32 cellular contexts compared by ENCODE assay signal in the genomic region with DNA sequence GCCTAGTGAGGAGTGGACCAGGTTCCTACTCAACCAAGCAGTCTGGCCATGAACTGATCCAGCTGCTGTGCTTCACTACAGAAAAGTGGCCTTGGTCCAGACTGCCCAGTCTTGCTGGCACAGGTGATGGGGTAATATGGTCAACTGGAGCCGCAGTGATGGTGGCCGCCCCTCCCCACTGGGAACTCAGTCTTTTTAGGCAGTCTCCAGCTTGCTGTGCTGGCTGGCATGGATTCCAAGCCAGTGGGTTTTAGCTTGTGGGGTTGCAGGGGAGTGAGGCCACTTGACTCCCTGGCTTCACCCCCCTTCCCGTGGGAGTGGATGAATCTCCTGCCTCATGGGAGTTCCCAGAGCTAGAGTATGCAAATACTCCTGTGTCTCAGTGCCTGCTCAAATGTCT.
"Had no signal": no experiment of that assay in that cellular context is flagged by ENCODE, and none has a peak within 500 bp of the region (broad histone marks: within the 10 kb centered on the region; RNA-seq: fewer than 3 reads in every experiment).

No MANE protein-coding gene starts in this region.

- H3K27ac ChIP-seq: brain microvascular endothelial cell, esophagus muscularis mucosa, foreskin keratinocyte, gastrocnemius medialis, heart left ventricle, WERI-Rb-1 had no signal

- DNase-seq: activated B cell treated with CpG ODN at 0.5 μM for 24 hours; activated CD4-positive, alpha-beta memory T cell treated with anti-CD3 and anti-CD28 coated beads for 36 hours; activated CD4-positive, alpha-beta T cell treated with anti-CD3 and anti-CD28 coated beads, Interleukin-2, amount 10 ng/mL, durations not matched to agents 24 days and 14 days; activated CD8-positive, alpha-beta memory T cell treated with anti-CD3 and anti-CD28 coated beads, Interleukin-2, amount 10 ng/mL, durations not matched to agents 7 days and 5 days; activated CD8-positive, alpha-beta memory T cell treated with anti-CD3 and anti-CD28 coated beads, Interleukin-2, amount 50 U/mL, for 4 hours; activated CD8-positive, alpha-beta T cell treated with anti-CD3 and anti-CD28 coated beads, Interleukin-2, amount 10 ng/mL, durations not matched to agents 7 days and 5 days; activated gamma-delta T cell; activated naive CD4-positive, alpha-beta T cell; activated naive CD4-positive, alpha-beta T cell treated with anti-CD3 and anti-CD28 coated beads, Interleukin-2, amount 10 ng/mL, durations not matched to agents 7 days and 5 days; activated T-cell treated with anti-CD3 and anti-CD28 coated beads, Interleukin-2, amount 50 U/mL, for 1 hour; activated T-cell treated with anti-CD3 and anti-CD28 coated beads, Interleukin-2, amount 50 U/mL, for 72 hours; amniotic stem cell; anterior cingulate cortex; brain microvascular endothelial cell; cortex of kidney; dermis blood vessel endothelial cell; effector CD4-positive, alpha-beta T cell; effector memory CD8-positive, alpha-beta T cell; erythroblast; foreskin keratinocyte; gastrocnemius medialis; glutamatergic neuron; heart left ventricle; T-helper 1 cell; T-helper 17 cell; T1000; WERI-Rb-1 had no signal

- FAIRE-seq: astrocyte, colon had no signal

- H3K36me3 ChIP-seq: brain microvascular endothelial cell, esophagus muscularis mucosa, gastrocnemius medialis, heart left ventricle, WERI-Rb-1 had no signal

- H3K4me1 ChIP-seq: esophagus muscularis mucosa, gastrocnemius medialis, heart left ventricle had no signal

- H3K9me3 ChIP-seq: gastrocnemius medialis had no signal

- H3K4me3 ChIP-seq: esophagus muscularis mucosa, gastrocnemius medialis, heart left ventricle had no signal

- ATAC-seq: activated CD4-positive, CD25-positive, alpha-beta regulatory T cell treated with anti-CD3 and anti-CD28 coated beads, Interleukin-2, amount 50 U/mL, for 24 hours; activated CD8-positive, alpha-beta memory T cell treated with anti-CD3 and anti-CD28 coated beads, Interleukin-2, amount 10 ng/mL, durations not matched to agents 7 days and 5 days; activated CD8-positive, alpha-beta T cell treated with anti-CD3 and anti-CD28 coated beads, Interleukin-2, amount 10 ng/mL, durations not matched to agents 7 days and 5 days; activated naive CD4-positive, alpha-beta T cell treated with anti-CD3 and anti-CD28 coated beads, Interleukin-2, amount 50 U/mL, for 72 hours; activated T-cell treated with anti-CD3 and anti-CD28 coated beads, Interleukin-2, amount 50 U/mL, for 72 hours; effector memory CD8-positive, alpha-beta T cell; foreskin keratinocyte; gastrocnemius medialis; heart left ventricle; T-helper 17 cell had no signal

- H3K27me3 ChIP-seq: brain microvascular endothelial cell, esophagus muscularis mucosa, foreskin keratinocyte, gastrocnemius medialis, heart left ventricle had no signal
